ENCODE assay signal across 17 cellular contexts in the genomic region with DNA sequence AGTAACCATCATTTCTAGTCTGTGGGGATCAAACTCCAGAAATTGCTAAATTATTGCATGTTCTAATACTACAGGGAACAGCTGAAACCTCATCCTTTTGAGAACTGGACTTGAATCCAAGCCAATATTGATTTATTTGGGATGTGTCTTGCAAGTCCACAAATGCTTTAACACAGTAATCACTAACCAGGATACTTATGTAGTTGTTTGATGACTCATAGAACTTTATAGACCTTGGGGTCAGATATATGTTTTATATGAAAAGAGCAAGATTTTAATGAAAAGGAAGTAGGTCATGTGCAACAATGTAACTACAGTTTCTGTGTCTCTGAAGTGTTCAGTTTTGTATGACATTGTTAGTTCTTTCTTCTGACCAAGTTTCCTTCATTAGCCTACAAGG.
"Had no signal": no experiment of that assay in that cellular context is flagged by ENCODE, and none has a peak within 500 bp of the region (broad histone marks: within the 10 kb centered on the region; RNA-seq: fewer than 3 reads in every experiment).

No MANE protein-coding gene starts in this region.

- H3K27ac ChIP-seq: lower lobe of right lung, neural progenitor cell, ovary, tibial artery had no signal

- DNase-seq: activated B cell treated with CpG ODN at 0.5 μM for 24 hours; activated CD4-positive, alpha-beta T cell treated with anti-CD3 and anti-CD28 coated beads for 48 hours; activated CD8-positive, alpha-beta memory T cell treated with anti-CD3 and anti-CD28 coated beads, Interleukin-2, amount 50 U/mL, for 4 hours; activated CD8-positive, alpha-beta T cell treated with anti-CD3 and anti-CD28 coated beads, Interleukin-2, amount 10 ng/mL, durations not matched to agents 7 days and 5 days; activated gamma-delta T cell; activated T-cell treated with anti-CD3 and anti-CD28 coated beads, Interleukin-2, amount 50 U/mL, for 48 hours; head of caudate nucleus; kidney glomerular epithelial cell; lower lobe of right lung; midbrain; ovary; stimulated activated naive B cell treated with anti-CD40 and anti-IgM and Interleukin-4, amounts not matched to agents 10 μg/mL and 1 μg/mL and 100 μg/mL, for 72 hours; tibial artery had no signal

- H3K36me3 ChIP-seq: lower lobe of right lung, neural progenitor cell, ovary, tibial artery had no signal

- H2AFZ ChIP-seq: neural progenitor cell had no signal

- H3K4me2 ChIP-seq: neural progenitor cell had no signal

- H3K9me3 ChIP-seq: lower lobe of right lung, ovary, tibial artery had no signal

- H3K4me3 ChIP-seq: lower lobe of right lung, neural progenitor cell, ovary, tibial artery had no signal

- H3K9ac ChIP-seq: neural progenitor cell had no signal

- H3K27me3 ChIP-seq: neural progenitor cell, ovary, tibial artery had no signal

- ATAC-seq: activated CD8-positive, alpha-beta T cell treated with anti-CD3 and anti-CD28 coated beads, Interleukin-2, amount 10 ng/mL, durations not matched to agents 7 days and 5 days; activated naive CD4-positive, alpha-beta T cell treated with anti-CD3 and anti-CD28 coated beads, Interleukin-2, amount 50 U/mL, for 72 hours; esophagus mucosa; lower lobe of right lung; sciatic nerve; stimulated activated naive B cell treated with anti-CD40 and anti-IgM and Interleukin-4, amounts not matched to agents 10 μg/mL and 1 μg/mL and 100 μg/mL, for 72 hours had no signal
